Comparison of ENCODE assay signal across 16 cellular contexts in the genomic region with DNA sequence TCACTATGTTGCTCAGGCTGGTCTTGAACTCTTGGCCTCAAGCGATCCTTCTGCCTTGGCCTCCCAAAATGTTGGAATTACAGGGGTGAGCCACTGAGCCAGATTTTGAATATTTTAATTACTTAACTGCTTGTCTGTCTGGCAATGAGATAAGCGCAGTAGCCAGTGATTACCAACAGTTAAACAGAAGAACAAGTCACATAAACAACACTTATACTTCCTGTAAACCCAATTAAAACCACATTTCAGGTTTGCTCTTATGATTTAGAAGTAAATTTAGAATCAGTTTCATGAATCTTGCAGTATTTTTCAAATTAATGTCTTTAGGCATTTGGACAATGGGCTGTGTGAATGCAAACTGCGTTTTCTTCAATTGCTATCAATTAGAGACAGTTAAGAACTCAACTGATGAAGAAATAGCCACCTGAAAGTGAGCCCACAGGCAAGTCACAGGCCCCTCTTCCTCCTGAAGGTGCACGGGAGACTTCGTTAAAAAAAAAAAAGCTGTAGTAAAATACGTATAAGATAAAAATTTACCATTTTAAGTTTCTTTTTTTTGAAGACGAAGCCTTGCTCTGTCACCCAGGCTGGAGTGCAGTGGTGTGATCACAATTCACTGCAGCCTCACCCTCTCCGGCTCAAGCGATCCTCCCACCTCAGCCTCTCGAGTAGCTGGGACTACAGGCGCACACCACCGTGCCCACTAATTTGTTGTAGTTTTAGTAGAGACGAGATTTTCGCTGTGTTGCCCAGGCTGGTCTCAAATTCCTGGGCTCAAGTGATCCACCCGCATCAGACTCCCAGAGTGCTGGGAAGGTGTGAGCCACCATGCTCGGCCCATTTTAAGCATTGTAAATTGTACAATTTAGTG.
A peak's percentile ranks its signal among the peaks of the same experiment; 100 is the strongest.
DNase-seq lines count a peak whose midpoint lies in the region; ATAC-seq and TF ChIP-seq lines count a peak whose summit lies in the region.
"Had no signal": no experiment of that assay in that cellular context is flagged by ENCODE, and none has a peak within 500 bp of the region (broad histone marks: within the 10 kb centered on the region; RNA-seq: fewer than 3 reads in every experiment).

No MANE protein-coding gene starts in this region.

- CTCF ChIA-PET in CD4-positive, alpha-beta memory T cell (lab: Charles Lee; ENCODE audit: partially characterized antibody) = interaction anchor here (0.8 to 8.2 kb wide), 7 partner anchors 8 to 64 kb away, joined by 3 to 80 read pairs (median 5); no protein-coding TSS in a partner anchor
- CTCF ChIA-PET in Panc1 (lab: Charles Lee) = no interaction called here

- H3K4me3 ChIP-seq in CD4-positive, alpha-beta memory T cell (ENCODE audit: low read length in 2 of 2) = peak overlapping the region in 1 of 2 donors; percentile 8
- H3K4me3 ChIP-seq in Panc1 (ENCODE audit: low read depth in 2 of 2, low read length in 2 of 2) = no peak overlapping the region
- H3K4me3 ChIP-seq: left ventricle myocardium inferior, psoas muscle had no signal

- no peaks in the 10 kb centered on the region for H3K27me3 ChIP-seq in CD4-positive, alpha-beta memory T cell (ENCODE audit: insufficient read depth, low read length)
- no peaks in the 10 kb centered on the region for H3K27me3 ChIP-seq in Panc1 (ENCODE audit: control insufficient read depth, insufficient read depth, low read length)
- H3K27me3 ChIP-seq: adrenal gland had no signal

- TSS peak; percentile 50 for BruUV-seq in Panc1 (replicated peaks; lab: Mats Ljungman, UMichigan)

- peak overlapping the region; percentile 43 for H3K27ac ChIP-seq in CD4-positive, alpha-beta memory T cell (ENCODE audit: low read depth, low read length)
- H3K27ac ChIP-seq in Panc1 (ENCODE audit: low read length) = no peak overlapping the region
- H3K27ac ChIP-seq: KMS-11, left ventricle myocardium inferior, psoas muscle had no signal

- no peaks in the 10 kb centered on the region for H3K9me3 Mint-ChIP-seq in CD4-positive, alpha-beta memory T cell
- no peaks in the 10 kb centered on the region for H3K9me3 Mint-ChIP-seq in activated naive CD8-positive, alpha-beta T cell (ENCODE audit: low read depth)
- H3K9me3 Mint-ChIP-seq in natural killer cell treated with Interleukin-12 subunit alpha and Interleukin-12 subunit beta and Interleukin-15 and Interleukin-18, amount 100 ng/mL, for 72 hours = no peaks in the 10 kb centered on the region
- H3K9me3 Mint-ChIP-seq: HFFc6 had no signal

- intact Hi-C loops in CD4-positive, alpha-beta memory T cell (cut with micrococcal nuclease) = no loop called here
- intact Hi-C loops in Panc1 (cut with micrococcal nuclease; ENCODE audit: unreplicated experiment) = no loop called here

- H3K36me3 ChIP-seq in CD4-positive, alpha-beta memory T cell (ENCODE audit: insufficient read depth, low read length) = no peaks in the 10 kb centered on the region
- H3K36me3 ChIP-seq in Panc1 (ENCODE audit: control insufficient read depth, insufficient read depth, low read length) = no peaks in the 10 kb centered on the region
- H3K36me3 ChIP-seq: adrenal gland, left ventricle myocardium inferior had no signal

- H3K27me3 Mint-ChIP-seq in CD4-positive, alpha-beta memory T cell = no peaks in the 10 kb centered on the region
- no peaks in the 10 kb centered on the region for H3K27me3 Mint-ChIP-seq in activated naive CD8-positive, alpha-beta T cell
- no peaks in the 10 kb centered on the region for H3K27me3 Mint-ChIP-seq in natural killer cell treated with Interleukin-12 subunit alpha and Interleukin-12 subunit beta and Interleukin-15 and Interleukin-18, amount 100 ng/mL, for 72 hours

- in situ Hi-C loops in Panc1 (cut with HindIII; ENCODE audit: low pct_unique_long_range_greater_than_20kb, low sequenced_read_pairs) = no loop called here

- peaks cover 97% of the 10 kb centered on the region for H3K4me1 ChIP-seq in CD4-positive, alpha-beta memory T cell (ENCODE audit: insufficient read depth, low read length)
- no peaks in the 10 kb centered on the region for H3K4me1 ChIP-seq in Panc1 (ENCODE audit: control insufficient read depth, insufficient read depth, low read length)
- H3K4me1 ChIP-seq: adrenal gland, psoas muscle had no signal

- peak overlapping the region; percentile 54 to 85 (median 72) for H3K4me3 Mint-ChIP-seq in CD4-positive, alpha-beta memory T cell
- peak overlapping the region; percentile 61 for H3K4me3 Mint-ChIP-seq in activated naive CD8-positive, alpha-beta T cell
- peak overlapping the region; percentile 81 for H3K4me3 Mint-ChIP-seq in natural killer cell treated with Interleukin-12 subunit alpha and Interleukin-12 subunit beta and Interleukin-15 and Interleukin-18, amount 100 ng/mL, for 72 hours
- H3K4me3 Mint-ChIP-seq: HFFc6 had no signal

- H3K27ac Mint-ChIP-seq in CD4-positive, alpha-beta memory T cell = peak overlapping the region; percentile 89 to 96 (median 96)
- peak overlapping the region; percentile 93 for H3K27ac Mint-ChIP-seq in activated naive CD8-positive, alpha-beta T cell
- peak overlapping the region; percentile 95 to 98 for H3K27ac Mint-ChIP-seq in natural killer cell treated with Interleukin-12 subunit alpha and Interleukin-12 subunit beta and Interleukin-15 and Interleukin-18, amount 100 ng/mL, for 72 hours
- H3K27ac Mint-ChIP-seq: HFFc6 had no signal

- peak in 2 of 5 donors; percentile 33 to 37 for DNase-seq in CD4-positive, alpha-beta memory T cell
- DNase-seq in Panc1 (ENCODE audit: low read depth, low spot score) (no peak), NCI-H1417 (lab: John Stamatoyannopoulos, UW) (no peak), ecto neural progenitor cell (ENCODE audit: low spot score) (no peak)
- no peak for DNase-seq in natural killer cell treated with Interleukin-12 subunit alpha and Interleukin-12 subunit beta and Interleukin-15 and Interleukin-18, amount 100 ng/mL, for 72 hours (ENCODE audit: low spot score)
- DNase-seq: activated CD4-positive, alpha-beta T cell treated with anti-CD3 and anti-CD28 coated beads, Interleukin-2, amount 50 U/mL, for 48 hours; adrenal gland; caudate nucleus; HFFc6; left ventricle myocardium inferior; NCI-H2227 treated with DMSO at 0.1 percent for 48 hours; psoas muscle; Right ventricle myocardium superior had no signal

- peaks cover 44 to 97% (median 73%) of the 10 kb centered on the region in 4 donors for H3K4me1 Mint-ChIP-seq in CD4-positive, alpha-beta memory T cell
- H3K4me1 Mint-ChIP-seq in activated naive CD8-positive, alpha-beta T cell (ENCODE audit: low read depth) = peaks cover 92% of the 10 kb centered on the region
- H3K4me1 Mint-ChIP-seq in natural killer cell treated with Interleukin-12 subunit alpha and Interleukin-12 subunit beta and Interleukin-15 and Interleukin-18, amount 100 ng/mL, for 72 hours (ENCODE audit: low read depth in 2 of 2) = peaks cover 58 to 66% of the 10 kb centered on the region in 2 donors

- H3K9me3 ChIP-seq in CD4-positive, alpha-beta memory T cell (ENCODE audit: control insufficient read depth in 1 of 2, low read length in 2 of 2) = no peaks in the 10 kb centered on the region
- no peaks in the 10 kb centered on the region for H3K9me3 ChIP-seq in Panc1 (ENCODE audit: control insufficient read depth, insufficient read depth, low read depth, low read length)
- H3K9me3 ChIP-seq: adrenal gland, left ventricle myocardium inferior, psoas muscle had no signal

- TF ChIP-seq CTCF in Panc1 (IDR thresholded peaks at IDR 0.05) = no peak

- H3K36me3 Mint-ChIP-seq in CD4-positive, alpha-beta memory T cell = peaks cover 3 to 4% of the 10 kb centered on the region in 2 donors
- H3K36me3 Mint-ChIP-seq in activated naive CD8-positive, alpha-beta T cell = peaks cover 3% of the 10 kb centered on the region
- peaks cover under 1% of the 10 kb centered on the region for H3K36me3 Mint-ChIP-seq in natural killer cell treated with Interleukin-12 subunit alpha and Interleukin-12 subunit beta and Interleukin-15 and Interleukin-18, amount 100 ng/mL, for 72 hours

- POLR2A ChIA-PET in CD4-positive, alpha-beta memory T cell (lab: Charles Lee; ENCODE audit: partially characterized antibody) = interaction anchor here (0.6 to 10.3 kb wide), 15 partner anchors 9 to 71 kb away, joined by 3 to 274 read pairs (median 5); partner anchors contain the start of gene PITPNC1
- POLR2A ChIA-PET in Panc1 (lab: Charles Lee) = interaction anchor here (0.5 to 0.6 kb wide), 3 partner anchors 15 to 342 kb away, joined by 3 to 6 read pairs (median 5); no protein-coding TSS in a partner anchor

- no peak for ATAC-seq in Panc1
- peak in 1 of 2 donors; percentile 29 for ATAC-seq in natural killer cell treated with Interleukin-12 subunit alpha and Interleukin-12 subunit beta and Interleukin-15 and Interleukin-18, amount 100 ng/mL, for 72 hours
- ATAC-seq in HG02623 (IDR thresholded peaks at IDR 0.05; ENCODE audit: unreplicated experiment) = no peak
- ATAC-seq: psoas muscle had no signal
